Comparison of ENCODE assay signal across 9 cellular contexts in the genomic region with DNA sequence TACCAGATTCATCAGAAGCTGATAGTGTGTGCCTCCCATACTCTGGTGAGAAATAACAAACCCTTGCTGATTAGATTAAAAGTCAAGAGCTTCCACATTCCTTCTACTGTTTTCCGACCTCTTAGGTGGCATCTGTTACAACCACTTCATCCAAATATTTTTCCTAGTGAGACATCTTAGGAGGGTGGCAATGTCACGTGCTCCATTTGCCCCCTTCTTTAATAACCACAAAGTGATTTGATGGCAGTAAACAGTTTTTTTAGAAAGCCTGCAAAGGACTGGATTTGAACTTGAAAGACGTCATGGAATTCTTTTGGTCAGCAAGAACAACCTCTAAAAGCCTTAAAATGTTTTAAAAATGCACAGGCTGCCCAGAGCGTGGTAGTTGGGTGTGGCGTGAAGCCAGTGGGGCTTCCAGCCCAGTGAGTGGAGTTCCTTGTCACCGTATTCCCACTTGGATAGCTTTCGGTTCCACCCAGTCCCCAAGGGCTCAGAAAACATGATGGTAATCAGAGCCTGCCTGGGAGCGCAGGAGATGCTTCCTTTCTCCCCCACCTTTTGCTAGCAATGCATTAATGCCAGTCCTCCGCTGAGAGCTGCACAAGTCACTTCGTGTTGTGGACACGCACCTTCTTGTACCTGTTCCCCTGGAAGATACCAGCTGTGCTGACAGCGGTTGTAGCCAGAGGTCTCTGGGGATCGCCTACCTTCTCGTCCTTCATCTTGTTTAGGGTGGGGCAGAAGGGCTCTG.
DNase-seq lines count a peak whose midpoint lies in the region; ATAC-seq and TF ChIP-seq lines count a peak whose summit lies in the region.
"Had no signal": no experiment of that assay in that cellular context is flagged by ENCODE, and none has a peak within 500 bp of the region (broad histone marks: within the 10 kb centered on the region; RNA-seq: fewer than 3 reads in every experiment).

No MANE protein-coding gene starts in this region.

- WGBS in heart left ventricle, 4 donors, result 63 to 75% (median 70%) methylated on average over 14 of the region's 14 CpGs
- WGBS in upper lobe of left lung, 2 donors, result 48 to 71% methylated on average over 14 of the region's 14 CpGs

- ATAC-seq in heart left ventricle (peak in 3 of 4 donors; percentile 4 to 27 (median 4)), upper lobe of left lung (ENCODE audit: low FRiP score in 2 of 2) (peak; percentile 34 to 80), HG03457 (IDR thresholded peaks at IDR 0.05; ENCODE audit: unreplicated experiment) (no peak)

- DNase-seq in heart left ventricle (no peak), right atrium auricular region (ENCODE audit: low spot score) (no peak), adipocyte (ENCODE audit: low read depth) (no peak), left kidney (ENCODE audit: low read depth, low spot score) (peak; percentile 51), upper lobe of left lung (peak in 1 of 2 donors; percentile 30), cerebellar cortex (ENCODE audit: low spot score) (no peak)
- no peak for DNase-seq in activated CD8-positive, alpha-beta memory T cell treated with anti-CD3 and anti-CD28 coated beads, Interleukin-2, amount 50 U/mL, for 4 hours
- DNase-seq: NCI-H1417 treated with DMSO at 0.1 percent for 48 hours had no signal

- no peak for TF ChIP-seq CTCF in heart left ventricle (IDR thresholded peaks at IDR 0.05)
- TF ChIP-seq CTCF in right atrium auricular region (IDR thresholded peaks at IDR 0.05), result no peak
- no peak for TF ChIP-seq CTCF in upper lobe of left lung (IDR thresholded peaks at IDR 0.05)

- H3K9me3 ChIP-seq in heart left ventricle (no peaks in the 10 kb centered on the region), right atrium auricular region (no peaks in the 10 kb centered on the region), adipocyte (ENCODE audit: control insufficient read depth, low read length) (no peaks in the 10 kb centered on the region), upper lobe of left lung (no peaks in the 10 kb centered on the region)

- H3K27me3 ChIP-seq in heart left ventricle (no peaks in the 10 kb centered on the region), right atrium auricular region (no peaks in the 10 kb centered on the region), adipocyte (replicated peaks; ENCODE audit: control insufficient read depth, insufficient read depth, low read length) (no peaks in the 10 kb centered on the region), upper lobe of left lung (no peaks in the 10 kb centered on the region)

- intact Hi-C loops in heart left ventricle (cut with DNase I), result no loop called here

- no peak overlapping the region for H3K9ac ChIP-seq in adipocyte (ENCODE audit: low read length)

- TF ChIP-seq POLR2A in heart left ventricle (IDR thresholded peaks at IDR 0.05) (no peak), upper lobe of left lung (IDR thresholded peaks at IDR 0.05) (no peak)

- H3K4me3 ChIP-seq in heart left ventricle (peak overlapping the region in 1 of 12 donors; percentile 12), right atrium auricular region (no peak overlapping the region), adipocyte (ENCODE audit: low read length) (peak overlapping the region; percentile 73), upper lobe of left lung (peak overlapping the region in 3 of 4 donors; percentile 7 to 32 (median 20))

- H3K27ac ChIP-seq in heart left ventricle (peak overlapping the region in 4 of 12 donors; percentile 6 to 70 (median 24)), right atrium auricular region (no peak overlapping the region), upper lobe of left lung (peak overlapping the region; percentile 78 to 88 (median 79))

- TF ChIP-seq EP300 in upper lobe of left lung (IDR thresholded peaks at IDR 0.05), result no peak

- H3K36me3 ChIP-seq in heart left ventricle (no peaks in the 10 kb centered on the region), right atrium auricular region (no peaks in the 10 kb centered on the region), adipocyte (ENCODE audit: control insufficient read depth, insufficient read depth, low read length, severe bottlenecking) (no peaks in the 10 kb centered on the region), upper lobe of left lung (no peaks in the 10 kb centered on the region)

- peaks cover 6 to 54% (median 39%) of the 10 kb centered on the region in 12 donors for H3K4me1 ChIP-seq in heart left ventricle
- peaks cover 0 to 39% of the 10 kb centered on the region in 2 donors for H3K4me1 ChIP-seq in right atrium auricular region
- H3K4me1 ChIP-seq in adipocyte (ENCODE audit: control insufficient read depth, insufficient read depth, low read length), result peaks cover 43% of the 10 kb centered on the region
- peaks cover 33 to 40% (median 38%) of the 10 kb centered on the region in 4 donors for H3K4me1 ChIP-seq in upper lobe of left lung

Comparison
In these comparisons a context has a peak if more than half of its experiments do, and no peak if none do; other contexts are left out.
1. H3K27ac ChIP-seq: peak in upper lobe of left lung (4 of 4); none in right atrium auricular region (0 of 2).
2. H3K4me3 ChIP-seq: peak in adipocyte (single experiment) and upper lobe of left lung (3 of 4); none in right atrium auricular region (0 of 2).